Comparison of ENCODE assay signal across 14 cellular contexts in genomic region chr2:172173307-172173706, GRCh38.
DNase-seq lines count a peak whose midpoint lies in the region; ATAC-seq and TF ChIP-seq lines count a peak whose summit lies in the region.
"Had no signal": no experiment of that assay in that cellular context is flagged by ENCODE, and none has a peak within 500 bp of the region (broad histone marks: within the 10 kb centered on the region; RNA-seq: fewer than 3 reads in every experiment).

No MANE protein-coding gene starts in this region.

- CTCF ChIA-PET in MCF 10A (lab: Yijun Ruan, JAX): interaction anchor here (0.6 to 8.1 kb wide), 28 partner anchors 8 to 537 kb away, joined by 3 to 148 read pairs (median 3); no protein-coding TSS in a partner anchor
- CTCF ChIA-PET in WTC11 (lab: Charles Lee): interaction anchor here (0.7 to 6.6 kb wide), 21 partner anchors 34 to 502 kb away, joined by 3 to 136 read pairs (median 7); partner anchors contain the start of gene ITGA6

- no peaks in the 10 kb centered on the region for H3K27me3 Mint-ChIP-seq in MCF 10A (ENCODE audit: insufficient read depth, unreplicated experiment)
- H3K27me3 Mint-ChIP-seq in WTC11 (ENCODE audit: low read depth): peaks cover 13% of the 10 kb centered on the region

- H3K27ac ChIP-seq in breast epithelium (no peak overlapping the region), iPS-20b (ENCODE audit: low read length) (no peak overlapping the region), suprapubic skin (no peak overlapping the region), left lung (no peak overlapping the region)

- TF ChIP-seq CTCF in MCF 10A (IDR thresholded peaks at IDR 0.05; ENCODE audit: unreplicated experiment) (no peak), breast epithelium (IDR thresholded peaks at IDR 0.05) (no peak), WTC11 (IDR thresholded peaks at IDR 0.05) (no peak), suprapubic skin (IDR thresholded peaks at IDR 0.05) (no peak), left lung (IDR thresholded peaks at IDR 0.05) (no peak)

- POLR2A ChIA-PET in MCF 10A (lab: Yijun Ruan, JAX) (interaction anchor here (0.7 to 5.9 kb wide), 12 partner anchors 22 to 1183 kb away, joined by 3 to 65 read pairs (median 6); no protein-coding TSS in a partner anchor), WTC11 (lab: Charles Lee) (interaction anchor here (1.5 kb wide), 1 partner anchor 288 kb away, joined by 11 read pairs; no protein-coding TSS in a partner anchor)

- H3K9ac ChIP-seq in iPS-20b (ENCODE audit: low read depth, low read length): no peak overlapping the region

- ATAC-seq in WTC11: no peak
- no peak for ATAC-seq in left lung

- no peak for TF ChIP-seq EP300 in suprapubic skin (IDR thresholded peaks at IDR 0.05)

- TF ChIP-seq POLR2A in breast epithelium (IDR thresholded peaks at IDR 0.05) (no peak), suprapubic skin (IDR thresholded peaks at IDR 0.05) (no peak)

- H3K4me1 Mint-ChIP-seq in MCF 10A (ENCODE audit: insufficient read depth, unreplicated experiment) (peaks cover 4% of the 10 kb centered on the region), WTC11 (peaks cover 19% of the 10 kb centered on the region)

- BruUV-seq in MCF 10A (replicated peaks; lab: Mats Ljungman, UMichigan): no TSS peak

- H3K9me3 ChIP-seq in breast epithelium (no peaks in the 10 kb centered on the region), iPS-20b (ENCODE audit: insufficient read depth, low read depth, low read length) (no peaks in the 10 kb centered on the region), suprapubic skin (no peaks in the 10 kb centered on the region), left lung (no peaks in the 10 kb centered on the region)
- H3K9me3 ChIP-seq: BE2C, prostate gland had no signal

- H3K4me3 ChIP-seq in breast epithelium (no peak overlapping the region), iPS-20b (ENCODE audit: low read length) (peak overlapping the region; percentile 65; the same call in 1 of the 2 replicates), suprapubic skin (peak overlapping the region; percentile 65), left lung (no peak overlapping the region)

- H3K4me1 ChIP-seq in breast epithelium: no peaks in the 10 kb centered on the region
- peaks cover 12% of the 10 kb centered on the region; the same call in 1 of the 2 replicates for H3K4me1 ChIP-seq in iPS-20b (ENCODE audit: insufficient read depth, low read length)
- peaks cover 20% of the 10 kb centered on the region for H3K4me1 ChIP-seq in suprapubic skin
- peaks cover 6 to 12% of the 10 kb centered on the region in 2 donors for H3K4me1 ChIP-seq in left lung
- H3K4me1 ChIP-seq: BE2C had no signal

- no peaks in the 10 kb centered on the region for H3K36me3 Mint-ChIP-seq in MCF 10A (ENCODE audit: insufficient read depth, unreplicated experiment)
- no peaks in the 10 kb centered on the region for H3K36me3 Mint-ChIP-seq in WTC11

- in situ Hi-C loops in G401 (cut with HindIII; ENCODE audit: low sequenced_read_pairs): loop anchor here (10.0 kb wide), 1 partner anchor 261 kb away; no protein-coding TSS in a partner anchor

- intact Hi-C loops in MCF 10A (cut with micrococcal nuclease) (loop anchor here (5.0 kb wide), 2 partner anchors 34 to 539 kb away; no protein-coding TSS in a partner anchor), breast epithelium (cut with DNase I; ENCODE audit: low total_unique reads) (loop anchor here (5.0 to 10.0 kb wide), 2 partner anchors 289 to 999 kb away; no protein-coding TSS in a partner anchor), left lung (cut with DNase I) (loop anchor here in 1 of 2 donors (2.0 kb wide), 1 partner anchor 291 kb away; no protein-coding TSS in a partner anchor)

- H3K4me3 Mint-ChIP-seq in MCF 10A (ENCODE audit: unreplicated experiment) (peak overlapping the region; percentile 66), WTC11 (peak overlapping the region; percentile 67)

- WGBS in suprapubic skin: 90% methylated on average over 8 of the region's 8 CpGs

- H3K36me3 ChIP-seq in breast epithelium (no peaks in the 10 kb centered on the region), iPS-20b (ENCODE audit: insufficient read depth, low read depth, low read length) (no peaks in the 10 kb centered on the region), suprapubic skin (no peaks in the 10 kb centered on the region), left lung (no peaks in the 10 kb centered on the region)
- H3K36me3 ChIP-seq: BE2C, prostate gland had no signal

- no peaks in the 10 kb centered on the region for H3K27me3 ChIP-seq in breast epithelium
- peaks cover 11% of the 10 kb centered on the region; the same call in 1 of the 2 replicates for H3K27me3 ChIP-seq in iPS-20b (ENCODE audit: insufficient read depth, low read length)
- peaks cover 4% of the 10 kb centered on the region for H3K27me3 ChIP-seq in suprapubic skin
- H3K27me3 ChIP-seq in left lung: peaks cover 0 to 28% of the 10 kb centered on the region in 2 donors

- no peaks in the 10 kb centered on the region for H3K9me3 Mint-ChIP-seq in MCF 10A (ENCODE audit: unreplicated experiment)
- peaks cover 8% of the 10 kb centered on the region for H3K9me3 Mint-ChIP-seq in WTC11

- no peak overlapping the region for H3K27ac Mint-ChIP-seq in MCF 10A (ENCODE audit: low read depth, unreplicated experiment)
- H3K27ac Mint-ChIP-seq in WTC11: no peak overlapping the region

- DNase-seq in MCF 10A (ENCODE audit: unreplicated experiment): no peak
- no peak for DNase-seq in breast epithelium (ENCODE audit: low spot score in 2 of 2)
- no peak for DNase-seq in WTC11 (ENCODE audit: low spot score)
- no peak for DNase-seq in suprapubic skin (ENCODE audit: low spot score in 2 of 2)
- DNase-seq in G401 (ENCODE audit: low spot score): no peak
- DNase-seq in central memory CD4-positive, alpha-beta T cell: no peak
- DNase-seq in left lung: no peak
- DNase-seq: activated CD4-positive, alpha-beta T cell treated with anti-CD3 and anti-CD28 coated beads, Interleukin-2, amount 50 U/mL, for 1 hour; BE2C; NCI-H1092; NCI-H526; stimulated activated CD4-positive, alpha-beta T cell treated with anti-CD3 and anti-CD28 coated beads, Interleukin-4, amount 100 ng/mL, for 1 hour had no signal

TF ChIP-seq in WTC11, 78 proteins besides CTCF, POLR2A, EP300 and RAD21 (continues in another document):
- TF ChIP-seq FOXP4 (CRISPR knock-in tag; IDR thresholded peaks at IDR 0.05) (no peak), ATF6 (CRISPR knock-in tag; IDR thresholded peaks at IDR 0.05) (no peak), PREB (CRISPR knock-in tag; IDR thresholded peaks at IDR 0.05; ENCODE audit: borderline replicate concordance) (no peak), FOXK1 (CRISPR knock-in tag; IDR thresholded peaks at IDR 0.05) (no peak), FOXP1 (CRISPR knock-in tag; IDR thresholded peaks at IDR 0.05; ENCODE audit: borderline replicate concordance) (no peak), MXD4 (CRISPR knock-in tag; IDR thresholded peaks at IDR 0.05; ENCODE audit: borderline replicate concordance) (no peak), E2F1 (CRISPR knock-in tag; IDR thresholded peaks at IDR 0.05) (no peak)

Comparison
In these comparisons a context has a peak if more than half of its experiments do, and no peak if none do; other contexts are left out.
1. H3K4me3 ChIP-seq: peak in iPS-20b (single experiment) and suprapubic skin (single experiment); none in breast epithelium (0 of 3) and left lung (0 of 2).